In genomic region chr11:20056109-20057054, GRCh38 we compare ENCODE assay signal across 16 cellular contexts.
A peak's percentile ranks its signal among the peaks of the same experiment; 100 is the strongest.
DNase-seq lines count a peak whose midpoint lies in the region; ATAC-seq and TF ChIP-seq lines count a peak whose summit lies in the region.
"Had no signal": no experiment of that assay in that cellular context is flagged by ENCODE, and none has a peak within 500 bp of the region (broad histone marks: within the 10 kb centered on the region; RNA-seq: fewer than 3 reads in every experiment).

No MANE protein-coding gene starts in this region.

- peak; percentile 82 for DNase-seq in RWPE1 (ENCODE audit: low spot score)
- DNase-seq in epithelial cell of prostate (ENCODE audit: low read depth, low spot score) = no peak
- DNase-seq in nephron progenitor cell = no peak
- peak; percentile 45 to 88 for DNase-seq in tibial artery
- DNase-seq in NCI-H345 treated with DMSO at 0.1 percent for 48 hours (lab: John Stamatoyannopoulos, UW; ENCODE audit: unreplicated experiment) = no peak
- no peak for DNase-seq in activated T-cell treated with anti-CD3 and anti-CD28 coated beads, Interleukin-2, amount 50 U/mL, for 4 hours
- no peak for DNase-seq in SHP77 (lab: John Stamatoyannopoulos, UW)
- DNase-seq: activated CD8-positive, alpha-beta memory T cell treated with anti-CD3 and anti-CD28 coated beads, Interleukin-2, amount 10 ng/mL, durations not matched to agents 7 days and 5 days; activated naive CD4-positive, alpha-beta T cell treated with anti-CD3 and anti-CD28 coated beads for 36 hours; central memory CD4-positive, alpha-beta T cell; NCI-H187; stimulated activated CD4-positive, alpha-beta T cell treated with anti-CD3 and anti-CD28 coated beads, Interleukin-4, amount 100 ng/mL, for 4 hours; stimulated activated naive B cell treated with anti-CD40 and anti-IgM and Interleukin-4, amounts not matched to agents 10 μg/mL and 1 μg/mL and 100 μg/mL, for 72 hours had no signal

- H3K27ac ChIP-seq in RWPE1 = peak overlapping the region; percentile 98
- peak overlapping the region; percentile 90 for H3K27ac ChIP-seq in epithelial cell of prostate
- peak overlapping the region; percentile 25 to 32 for H3K27ac ChIP-seq in tibial artery
- H3K27ac ChIP-seq: VCaP had no signal

- CTCF ChIA-PET in RWPE1 (lab: Yijun Ruan, JAX) = interaction anchor here (0.5 kb wide), 1 partner anchor 58 kb away, joined by 5 read pairs; no protein-coding TSS in a partner anchor

- TF ChIP-seq CTCF in RWPE1 (conservative IDR thresholded peaks at IDR 0.05; ENCODE audit: low read depth) (no peak), nephron progenitor cell (IDR thresholded peaks at IDR 0.05) (no peak), tibial artery (IDR thresholded peaks at IDR 0.05) (no peak)

- no peaks in the 10 kb centered on the region for H3K9me3 ChIP-seq in tibial artery
- H3K9me3 ChIP-seq: mucosa of descending colon had no signal

- peak overlapping the region; percentile 99 for H3K27ac Mint-ChIP-seq in nephron progenitor cell
- H3K27ac Mint-ChIP-seq: activated CD8-positive, alpha-beta memory T cell treated with anti-CD3 and anti-CD28 coated beads, Interleukin-2, amount 10 ng/mL, durations not matched to agents 7 days and 5 days; activated naive CD4-positive, alpha-beta T cell treated with anti-CD3 and anti-CD28 coated beads for 36 hours; stimulated activated naive B cell treated with anti-CD40 and anti-IgM and Interleukin-4, amounts not matched to agents 10 μg/mL and 1 μg/mL and 100 μg/mL, for 72 hours had no signal

- peaks cover 79% of the 10 kb centered on the region for H3K36me3 Mint-ChIP-seq in nephron progenitor cell (ENCODE audit: low read depth)
- no peaks in the 10 kb centered on the region for H3K36me3 Mint-ChIP-seq in activated T-cell treated with anti-CD3 and anti-CD28 coated beads, Interleukin-2, amount 50 U/mL, for 4 hours (ENCODE audit: insufficient read depth)
- H3K36me3 Mint-ChIP-seq: activated CD8-positive, alpha-beta memory T cell treated with anti-CD3 and anti-CD28 coated beads, Interleukin-2, amount 10 ng/mL, durations not matched to agents 7 days and 5 days; stimulated activated naive B cell treated with anti-CD40 and anti-IgM and Interleukin-4, amounts not matched to agents 10 μg/mL and 1 μg/mL and 100 μg/mL, for 72 hours had no signal

- H3K4me1 ChIP-seq in tibial artery = peaks cover 0 to 55% (median 27%) of the 10 kb centered on the region in 4 donors

- no peak for ATAC-seq in HG03469 (IDR thresholded peaks at IDR 0.05; ENCODE audit: unreplicated experiment)
- ATAC-seq in activated T-cell treated with anti-CD3 and anti-CD28 coated beads, Interleukin-2, amount 50 U/mL, for 4 hours = no peak
- ATAC-seq: activated CD8-positive, alpha-beta memory T cell treated with anti-CD3 and anti-CD28 coated beads, Interleukin-2, amount 10 ng/mL, durations not matched to agents 7 days and 5 days; mucosa of descending colon; stimulated activated naive B cell treated with anti-CD40 and anti-IgM and Interleukin-4, amounts not matched to agents 10 μg/mL and 1 μg/mL and 100 μg/mL, for 72 hours had no signal

- no peaks in the 10 kb centered on the region for H3K27me3 Mint-ChIP-seq in nephron progenitor cell (ENCODE audit: low read depth, poor library complexity)
- H3K27me3 Mint-ChIP-seq in activated T-cell treated with anti-CD3 and anti-CD28 coated beads, Interleukin-2, amount 50 U/mL, for 4 hours (ENCODE audit: low read depth) = no peaks in the 10 kb centered on the region
- H3K27me3 Mint-ChIP-seq: stimulated activated naive B cell treated with anti-CD40 and anti-IgM and Interleukin-4, amounts not matched to agents 10 μg/mL and 1 μg/mL and 100 μg/mL, for 72 hours had no signal

- peaks cover 68 to 95% (median 93%) of the 10 kb centered on the region in 3 donors for H3K36me3 ChIP-seq in tibial artery

- H3K4me1 Mint-ChIP-seq in nephron progenitor cell = peaks cover 65% of the 10 kb centered on the region
- H3K4me1 Mint-ChIP-seq in activated T-cell treated with anti-CD3 and anti-CD28 coated beads, Interleukin-2, amount 50 U/mL, for 4 hours (ENCODE audit: low read depth) = no peaks in the 10 kb centered on the region
- H3K4me1 Mint-ChIP-seq: activated CD8-positive, alpha-beta memory T cell treated with anti-CD3 and anti-CD28 coated beads, Interleukin-2, amount 10 ng/mL, durations not matched to agents 7 days and 5 days; stimulated activated naive B cell treated with anti-CD40 and anti-IgM and Interleukin-4, amounts not matched to agents 10 μg/mL and 1 μg/mL and 100 μg/mL, for 72 hours had no signal

- H3K27me3 ChIP-seq in tibial artery = no peaks in the 10 kb centered on the region

- H3K4me3 Mint-ChIP-seq in nephron progenitor cell = peak overlapping the region; percentile 16
- no peak overlapping the region for H3K4me3 Mint-ChIP-seq in activated T-cell treated with anti-CD3 and anti-CD28 coated beads, Interleukin-2, amount 50 U/mL, for 4 hours
- H3K4me3 Mint-ChIP-seq: activated CD8-positive, alpha-beta memory T cell treated with anti-CD3 and anti-CD28 coated beads, Interleukin-2, amount 10 ng/mL, durations not matched to agents 7 days and 5 days; activated naive CD4-positive, alpha-beta T cell treated with anti-CD3 and anti-CD28 coated beads for 36 hours; stimulated activated naive B cell treated with anti-CD40 and anti-IgM and Interleukin-4, amounts not matched to agents 10 μg/mL and 1 μg/mL and 100 μg/mL, for 72 hours had no signal

- H3K9me3 Mint-ChIP-seq in nephron progenitor cell = no peaks in the 10 kb centered on the region
- no peaks in the 10 kb centered on the region for H3K9me3 Mint-ChIP-seq in activated T-cell treated with anti-CD3 and anti-CD28 coated beads, Interleukin-2, amount 50 U/mL, for 4 hours
- H3K9me3 Mint-ChIP-seq: activated naive CD4-positive, alpha-beta T cell treated with anti-CD3 and anti-CD28 coated beads for 36 hours; stimulated activated naive B cell treated with anti-CD40 and anti-IgM and Interleukin-4, amounts not matched to agents 10 μg/mL and 1 μg/mL and 100 μg/mL, for 72 hours had no signal

- intact Hi-C loops in tibial artery (cut with DNase I; ENCODE audit: low total_unique reads) = no loop called here

- POLR2A ChIA-PET in RWPE1 (lab: Yijun Ruan, JAX; ENCODE audit: low non-redundant PET) = interaction anchor here (0.6 to 1.0 kb wide), 2 partner anchors 8 to 56 kb away, joined by 3 to 4 read pairs; no protein-coding TSS in a partner anchor

- no peak overlapping the region for H3K4me3 ChIP-seq in tibial artery
- H3K4me3 ChIP-seq: mucosa of descending colon had no signal

Comparison
In these comparisons a context has a peak if more than half of its experiments do, and no peak if none do; other contexts are left out.
1. DNase-seq: peak in RWPE1 (single experiment) and tibial artery (2 of 2); none in epithelial cell of prostate (single experiment), nephron progenitor cell (single experiment), NCI-H345 treated with DMSO at 0.1 percent for 48 hours (single experiment), activated T-cell treated with anti-CD3 and anti-CD28 coated beads, Interleukin-2, amount 50 U/mL, for 4 hours (single experiment) and SHP77 (0 of 2).
2. H3K27ac ChIP-seq: peak in every context shown above with its lines; median percentile 98 in RWPE1; 90 in epithelial cell of prostate; 28 in tibial artery.